26 cellular contexts compared by ENCODE assay signal in genomic region chr12:85680881-85681280, GRCh38.
"Had no signal": no experiment of that assay in that cellular context is flagged by ENCODE, and none has a peak within 500 bp of the region (broad histone marks: within the 10 kb centered on the region; RNA-seq: fewer than 3 reads in every experiment).

No MANE protein-coding gene starts in this region.

- H3K36me3 Mint-ChIP-seq: natural killer cell; stimulated activated effector memory CD8-positive, alpha-beta T cell treated with anti-CD3 and anti-CD28 coated beads, Interleukin-12 subunit alpha, Interleukin-12 subunit beta, amount 100 ng/mL, for 72 hours; stimulated activated naive B cell treated with anti-CD40 and anti-IgM and Interleukin-4, amounts not matched to agents 10 μg/mL and 1 μg/mL and 100 μg/mL, for 72 hours had no signal

- H3K4me1 ChIP-seq: prostate gland, right lobe of liver, sigmoid colon, stomach, thyroid gland, tibial nerve, upper lobe of left lung, vagina had no signal

- H3K4me3 ChIP-seq: pancreas, prostate gland, right lobe of liver, sigmoid colon, stomach, thoracic aorta, thyroid gland, tibial nerve, upper lobe of left lung, vagina had no signal

- H3K4me3 Mint-ChIP-seq: naive thymus-derived CD4-positive, alpha-beta T cell; natural killer cell; nephron; stimulated activated effector memory CD8-positive, alpha-beta T cell treated with anti-CD3 and anti-CD28 coated beads, Interleukin-12 subunit alpha, Interleukin-12 subunit beta, amount 100 ng/mL, for 72 hours; stimulated activated naive B cell treated with anti-CD40 and anti-IgM and Interleukin-4, amounts not matched to agents 10 μg/mL and 1 μg/mL and 100 μg/mL, for 72 hours; stimulated activated naive CD8-positive, alpha-beta T cell treated with anti-CD3 and anti-CD28 coated beads, Interleukin-15, Interleukin-2, amounts not matched to agents 100 ng/mL and 50 ng/mL, for 24 hours had no signal

- H3K4me1 Mint-ChIP-seq: naive thymus-derived CD4-positive, alpha-beta T cell; natural killer cell; nephron; stimulated activated effector memory CD8-positive, alpha-beta T cell treated with anti-CD3 and anti-CD28 coated beads, Interleukin-12 subunit alpha, Interleukin-12 subunit beta, amount 100 ng/mL, for 72 hours; stimulated activated naive B cell treated with anti-CD40 and anti-IgM and Interleukin-4, amounts not matched to agents 10 μg/mL and 1 μg/mL and 100 μg/mL, for 72 hours had no signal

- H3K36me3 ChIP-seq: neutrophil, pancreas, prostate gland, right lobe of liver, sigmoid colon, stomach, thoracic aorta, thyroid gland, tibial nerve, upper lobe of left lung, vagina had no signal

- H3K27me3 Mint-ChIP-seq: naive thymus-derived CD4-positive, alpha-beta T cell; stimulated activated naive B cell treated with anti-CD40 and anti-IgM and Interleukin-4, amounts not matched to agents 10 μg/mL and 1 μg/mL and 100 μg/mL, for 72 hours; stimulated activated naive CD8-positive, alpha-beta T cell treated with anti-CD3 and anti-CD28 coated beads, Interleukin-15, Interleukin-2, amounts not matched to agents 100 ng/mL and 50 ng/mL, for 24 hours had no signal

- H3K27ac Mint-ChIP-seq: naive thymus-derived CD4-positive, alpha-beta T cell; natural killer cell; nephron; stimulated activated effector memory CD8-positive, alpha-beta T cell treated with anti-CD3 and anti-CD28 coated beads, Interleukin-12 subunit alpha, Interleukin-12 subunit beta, amount 100 ng/mL, for 72 hours; stimulated activated naive B cell treated with anti-CD40 and anti-IgM and Interleukin-4, amounts not matched to agents 10 μg/mL and 1 μg/mL and 100 μg/mL, for 72 hours; stimulated activated naive CD8-positive, alpha-beta T cell treated with anti-CD3 and anti-CD28 coated beads, Interleukin-15, Interleukin-2, amounts not matched to agents 100 ng/mL and 50 ng/mL, for 24 hours had no signal

- H3K27ac ChIP-seq: neutrophil, pancreas, prostate gland, right lobe of liver, sigmoid colon, stomach, thoracic aorta, thyroid gland, tibial nerve, upper lobe of left lung, vagina had no signal

- H3K9me3 Mint-ChIP-seq: nephron had no signal

- DNase-seq: naive thymus-derived CD4-positive, alpha-beta T cell; natural killer cell; nucleus accumbens; pancreas; right cardiac atrium; right lobe of liver; sigmoid colon; small intestine; stimulated activated CD4-positive, alpha-beta T cell treated with anti-CD3 and anti-CD28 coated beads, Interleukin-15, amount 100 ng/mL, for 24 hours; stimulated activated CD4-positive, alpha-beta T cell treated with anti-CD3 and anti-CD28 coated beads, Interleukin-2, amount 100 ng/mL, for 24 hours; stimulated activated CD4-positive, alpha-beta T cell treated with anti-CD3 and anti-CD28 coated beads, Interleukin-2, amount 100 ng/mL, for 48 hours; stimulated activated CD4-positive, alpha-beta T cell treated with anti-CD3 and anti-CD28 coated beads, Interleukin-4, amount 100 ng/mL, for 24 hours; stimulated activated naive B cell treated with anti-CD40 and anti-IgM and Interleukin-4, amounts not matched to agents 10 μg/mL and 1 μg/mL and 100 μg/mL, for 72 hours; stimulated activated naive CD4-positive, alpha-beta T cell treated with Interleukin-2 at 50 U/mL for 16 hours; stomach; thyroid gland; trophoblast cell; upper lobe of left lung had no signal

- H3K9me3 ChIP-seq: neutrophil, pancreas, prostate gland, right lobe of liver, sigmoid colon, thoracic aorta, thyroid gland had no signal

- H3K27me3 ChIP-seq: neutrophil, pancreas, right lobe of liver, sigmoid colon, stomach, thyroid gland, tibial nerve, upper lobe of left lung, vagina had no signal
